In genomic region chr11:122668562-122669090, GRCh38 we compare ENCODE assay signal across 9 cellular contexts. TPM values are rescaled to one million over a fixed set of nuclear protein-coding genes. Genes with fewer than 3 reads are reported as not detected.
DNase-seq lines count a peak whose midpoint lies in the region; ATAC-seq, FAIRE-seq and TF ChIP-seq lines count a peak whose summit lies in the region.
"Had no signal": no experiment of that assay in that cellular context is flagged by ENCODE, and none has a peak within 500 bp of the region (broad histone marks: within the 10 kb centered on the region; RNA-seq: fewer than 3 reads in every experiment).

No MANE protein-coding gene starts in this region.

- TF ChIP-seq POLR2A in GM12892 (IDR thresholded peaks at IDR 0.05; ENCODE audit: low read depth, low read length): no peak

- H2AFZ ChIP-seq in PC-9: no peak overlapping the region

- BruUV-seq in PC-9 (replicated peaks; lab: Mats Ljungman, UMichigan): no TSS peak

- H3K4me3 ChIP-seq in PC-9 (peak overlapping the region; percentile 4; the same call in 1 of the 2 replicates), epithelial cell of esophagus (ENCODE audit: low read length) (no peak overlapping the region)

- ATAC-seq in GM18858 (IDR thresholded peaks at IDR 0.05; ENCODE audit: unreplicated experiment): no peak

- CTCF ChIA-PET in PC-9 (lab: Charles Lee): no interaction called here

- no peaks in the 10 kb centered on the region for H4K20me1 ChIP-seq in PC-9 (ENCODE audit: insufficient read depth)

- H3F3A ChIP-seq in PC-9 (ENCODE audit: insufficient read depth, low read depth): peaks cover 83% of the 10 kb centered on the region

- H3K9me2 ChIP-seq in PC-9 (ENCODE audit: insufficient read depth): no peaks in the 10 kb centered on the region

- H3K4me2 ChIP-seq in PC-9: peak overlapping the region; percentile 58

- intact Hi-C loops in PC-9 (cut with micrococcal nuclease; ENCODE audit: unreplicated experiment): no loop called here

- no peaks in the 10 kb centered on the region for H3K27me3 ChIP-seq in PC-9 (ENCODE audit: insufficient read depth, low read depth)

- peaks cover 64% of the 10 kb centered on the region for H3K36me3 ChIP-seq in PC-9 (ENCODE audit: low read depth)

- H3K79me2 ChIP-seq in PC-9 (ENCODE audit: low read depth): peaks cover 100% of the 10 kb centered on the region

- peak; percentile 86 for FAIRE-seq in GM12892 (lab: Jason Lieb, UNC)
- FAIRE-seq: G401.6 had no signal

- H3K4me1 ChIP-seq in PC-9 (replicated peaks; ENCODE audit: insufficient read depth): peaks cover 86% of the 10 kb centered on the region

- peak overlapping the region; percentile 90 for H3K27ac ChIP-seq in PC-9

- TF ChIP-seq CTCF in PC-9 (conservative IDR thresholded peaks at IDR 0.05) (no peak), epithelial cell of esophagus (IDR thresholded peaks at IDR 0.05; ENCODE audit: insufficient read depth, low read depth, low read length, missing control alignments) (no peak)

- H3K9me3 ChIP-seq in PC-9 (ENCODE audit: insufficient read depth, low read depth): no peaks in the 10 kb centered on the region; the same call in 1 of the 2 replicates

- DNase-seq in A172 (ENCODE audit: low spot score) (peak; percentile 71), GM12892 (ENCODE audit: insufficient read length) (no peak), PC-9 (peak in 1 of 2 experiments; percentile 94), epithelial cell of esophagus (ENCODE audit: low read depth) (peak; percentile 65), SKM-1 treated with dmso at 0.1 percent for 144 hours (lab: John Stamatoyannopoulos, UW; ENCODE audit: unreplicated experiment) (no peak), AML-193 (lab: John Stamatoyannopoulos, UW) (no peak), COR-L47 (lab: John Stamatoyannopoulos, UW) (no peak)

- POLR2A ChIA-PET in PC-9 (lab: Charles Lee; ENCODE audit: unreplicated experiment): interaction anchor here (0.6 kb wide), 1 partner anchor 388 kb away, joined by 3 read pairs; no protein-coding TSS in a partner anchor

RNA-seq across cellular contexts. Expression of gene UBASH3B, which starts 13.1 kb away (rescaled TPM):
- total RNA-seq in A172 (2014; rRNA removed; shearing (Covaris generic)): 4.0 and 6.9 TPM in 2 replicates
- polyA plus RNA-seq in GM12892 (2012; ENCODE audit: missing spikeins): 6.4 TPM
- total RNA-seq in PC-9 (2021): 80.3 and 81.9 TPM in 2 replicates

Comparison
In these comparisons a context has a peak if more than half of its experiments do, and no peak if none do; other contexts are left out.
1. DNase-seq: peak in A172 (single experiment) and epithelial cell of esophagus (single experiment); none in GM12892 (single experiment), SKM-1 treated with dmso at 0.1 percent for 144 hours (single experiment), AML-193 (0 of 2) and COR-L47 (single experiment).
2. RNA of gene UBASH3B, which starts 13.1 kb away (total RNA-seq): 80.3 to 81.9 TPM in PC-9; 4.0 to 6.9 TPM in A172; every median in the first group is over 10 times any median in the second.